24 cellular contexts compared by ENCODE assay signal in the genomic region with DNA sequence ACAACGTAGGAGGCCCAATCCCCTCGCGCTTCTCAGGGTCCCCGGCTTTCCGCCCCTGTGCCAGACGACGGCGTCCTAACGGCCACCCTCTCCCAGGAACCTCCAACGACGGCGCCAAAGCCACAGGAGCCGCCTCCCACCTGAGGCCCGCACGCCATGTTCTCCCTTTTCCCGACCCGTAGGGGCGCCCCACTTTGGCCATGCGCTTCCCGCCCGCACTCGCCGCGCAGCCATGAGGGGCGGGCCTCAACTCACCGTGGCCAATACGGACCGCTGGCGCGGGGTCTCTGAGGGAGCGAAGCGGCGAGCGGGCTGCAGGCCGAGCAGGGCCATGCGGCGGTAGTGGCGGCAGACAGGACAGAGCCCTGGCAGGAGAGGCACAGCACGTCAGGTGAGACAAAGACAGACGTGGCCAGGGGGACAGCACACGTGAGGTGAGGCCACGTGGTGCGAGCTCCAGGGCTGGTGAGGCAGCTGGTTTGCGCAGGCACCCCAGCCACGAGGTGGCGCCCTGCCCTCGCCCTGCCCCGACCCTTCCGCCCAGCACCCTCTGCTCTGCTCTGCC.
DNase-seq lines count a peak whose midpoint lies in the region; ATAC-seq, FAIRE-seq and TF ChIP-seq lines count a peak whose summit lies in the region.
"Had no signal": no experiment of that assay in that cellular context is flagged by ENCODE, and none has a peak within 500 bp of the region (broad histone marks: within the 10 kb centered on the region; RNA-seq: fewer than 3 reads in every experiment).

No MANE protein-coding gene starts in this region.

- ATAC-seq in GM19455 (IDR thresholded peaks at IDR 0.05; ENCODE audit: unreplicated experiment): no peak
- ATAC-seq: activated T-helper 17 cell treated with anti-CD3 and anti-CD28 coated beads, Interleukin-2, amount 50 U/mL, for 72 hours; PC-3 had no signal

- FAIRE-seq in kidney (lab: Jason Lieb, UNC): no peak

- intact Hi-C loops in kidney (cut with DNase I): no loop called here

- H3K9me3 ChIP-seq in kidney (ENCODE audit: control insufficient read depth in 1 of 2, low read length in 2 of 2): no peaks in the 10 kb centered on the region
- peaks cover 28% of the 10 kb centered on the region for H3K9me3 ChIP-seq in Karpas-422 (ENCODE audit: low read length)
- H3K9me3 ChIP-seq: adrenal gland, esophagus muscularis mucosa, MG63, neutrophil, SJSA1, suprapubic skin had no signal

- H3K27ac ChIP-seq in 22Rv1 (no peak overlapping the region), kidney (ENCODE audit: low read depth in 2 of 2, low read length in 2 of 2) (no peak overlapping the region), Karpas-422 (ENCODE audit: low read length) (no peak overlapping the region)
- H3K27ac ChIP-seq: adrenal gland, cardiac muscle cell, esophagus muscularis mucosa, GM23248, neutrophil, SJSA1, suprapubic skin had no signal

- no peaks in the 10 kb centered on the region for H3K9me2 ChIP-seq in Karpas-422 (replicated peaks; ENCODE audit: insufficient read depth, low read length)

- H3K4me1 ChIP-seq in kidney (ENCODE audit: control insufficient read depth in 1 of 2, insufficient read depth in 1 of 2, low read depth in 1 of 2, low read length in 2 of 2) (no peaks in the 10 kb centered on the region), Karpas-422 (ENCODE audit: low read length) (no peaks in the 10 kb centered on the region)
- H3K4me1 ChIP-seq: adrenal gland, esophagus muscularis mucosa, SJSA1, suprapubic skin had no signal

- TF ChIP-seq CTCF in 22Rv1 (IDR thresholded peaks at IDR 0.05) (peak; percentile 20; the same call in 1 of the 2 replicates), GM06990 (IDR thresholded peaks at IDR 0.05; ENCODE audit: insufficient read depth, low read length, poor library complexity, severe bottlenecking) (no peak), kidney (IDR thresholded peaks at IDR 0.05; ENCODE audit: borderline replicate concordance, extremely low read depth, insufficient read depth) (no peak)

- DNase-seq in GM06990 (ENCODE audit: extremely low read depth, insufficient read length) (peak; percentile 2), RPMI8226 (peak; percentile 8), kidney (peak; percentile 65), NCI-H345 (lab: John Stamatoyannopoulos, UW) (no peak), Karpas-422 (no peak), epidermal melanocyte (ENCODE audit: insufficient read length, low spot score) (no peak)
- DNase-seq: activated CD4-positive, alpha-beta T cell treated with anti-CD3 and anti-CD28 coated beads for 4 hours; adrenal gland; CD4-positive, alpha-beta memory T cell; effector CD4-positive, alpha-beta T cell; GM23248; MG63; NCI-H187; NCI-H226; PC-3; stimulated activated CD4-positive, alpha-beta T cell treated with anti-CD3 and anti-CD28 coated beads, Interleukin-15, amount 100 ng/mL, for 24 hours had no signal

- no peaks in the 10 kb centered on the region for H3K36me3 ChIP-seq in GM06990 (ENCODE audit: control insufficient read depth, insufficient read depth, low read length)
- H3K36me3 ChIP-seq in kidney (ENCODE audit: control insufficient read depth in 1 of 2, insufficient read depth in 2 of 2, low read length in 2 of 2): no peaks in the 10 kb centered on the region
- no peaks in the 10 kb centered on the region for H3K36me3 ChIP-seq in Karpas-422 (ENCODE audit: insufficient read depth, low read length)
- H3K36me3 ChIP-seq: adrenal gland, cardiac muscle cell, esophagus muscularis mucosa, MG63, neutrophil, SJSA1, suprapubic skin had no signal

- no peaks in the 10 kb centered on the region for H3K79me2 ChIP-seq in Karpas-422 (ENCODE audit: low read length)

- H3K9ac ChIP-seq in kidney (ENCODE audit: low read length in 2 of 2): no peak overlapping the region
- H3K9ac ChIP-seq in Karpas-422 (ENCODE audit: low read length): no peak overlapping the region
- H3K9ac ChIP-seq: GM23248 had no signal

- H3K4me2 ChIP-seq in Karpas-422 (ENCODE audit: low read depth, low read length, poor library complexity, severe bottlenecking): no peak overlapping the region

- H3K27me3 ChIP-seq in GM06990 (replicated peaks; ENCODE audit: control insufficient read depth, insufficient read depth, low read length) (no peaks in the 10 kb centered on the region), Karpas-422 (ENCODE audit: low read length) (no peaks in the 10 kb centered on the region)
- H3K27me3 ChIP-seq: adrenal gland, cardiac muscle cell, esophagus muscularis mucosa, MG63, neutrophil, SJSA1, suprapubic skin had no signal

- H4K20me1 ChIP-seq in Karpas-422 (ENCODE audit: insufficient read depth, low read depth, low read length): no peaks in the 10 kb centered on the region

- H2AFZ ChIP-seq in Karpas-422 (ENCODE audit: low read length): no peak overlapping the region
- H2AFZ ChIP-seq: GM23248 had no signal

- H3K4me3 ChIP-seq in GM06990 (replicated peaks; ENCODE audit: low read depth, low read length): no peak overlapping the region
- no peak overlapping the region for H3K4me3 ChIP-seq in kidney (ENCODE audit: low read length in 2 of 2)
- no peak overlapping the region for H3K4me3 ChIP-seq in Karpas-422 (ENCODE audit: low read length)
- H3K4me3 ChIP-seq: adrenal gland, cardiac muscle cell, esophagus muscularis mucosa, GM23248, MG63, SJSA1, suprapubic skin had no signal

Comparison
In these comparisons a context has a peak if more than half of its experiments do, and no peak if none do; other contexts are left out.
1. DNase-seq: peak in GM06990 (single experiment), RPMI8226 (single experiment) and kidney (single experiment); none in NCI-H345 (single experiment), Karpas-422 (single experiment) and epidermal melanocyte (single experiment).